Comparison of ENCODE assay signal across 25 cellular contexts in genomic region chr4:145883173-145883572, GRCh38. TPM values are rescaled to one million over a fixed set of nuclear protein-coding genes. Genes with fewer than 3 reads are reported as not detected.
DNase-seq lines count a peak whose midpoint lies in the region; ATAC-seq, FAIRE-seq and TF ChIP-seq lines count a peak whose summit lies in the region.
"Had no signal": no experiment of that assay in that cellular context is flagged by ENCODE, and none has a peak within 500 bp of the region (broad histone marks: within the 10 kb centered on the region; RNA-seq: fewer than 3 reads in every experiment).

No MANE protein-coding gene starts in this region.

- ATAC-seq in GM19452 (IDR thresholded peaks at IDR 0.05; ENCODE audit: unreplicated experiment) (no peak), HG03460 (IDR thresholded peaks at IDR 0.05; ENCODE audit: unreplicated experiment) (no peak), GM18498 (IDR thresholded peaks at IDR 0.05; ENCODE audit: unreplicated experiment) (no peak)
- ATAC-seq: left cardiac atrium; naive thymus-derived CD8-positive, alpha-beta T cell; pancreas had no signal

- TF ChIP-seq POLR2A in GM12891 (IDR thresholded peaks at IDR 0.05; ENCODE audit: low read depth, low read length) = no peak

- no peak overlapping the region for H3K4me3 Mint-ChIP-seq in nephron
- H3K4me3 Mint-ChIP-seq: naive thymus-derived CD8-positive, alpha-beta T cell had no signal

- TF ChIP-seq CTCF in dorsolateral prefrontal cortex (IDR thresholded peaks at IDR 0.05 in 54 of 56, conservative IDR thresholded peaks at IDR 0.05 in 2 of 56; ENCODE audit: low read depth in 1 of 56, partially characterized antibody in 56 of 56) (no peak), nephron (IDR thresholded peaks at IDR 0.05; ENCODE audit: unreplicated experiment in 3 of 3) (no peak)

- peaks cover 70% of the 10 kb centered on the region for H3K36me3 Mint-ChIP-seq in nephron (ENCODE audit: low read depth)

- H3K27me3 ChIP-seq in dorsolateral prefrontal cortex = no peaks in the 10 kb centered on the region
- H3K27me3 ChIP-seq: BLaER1 treated with 17β-estradiol and CSF1 and Interleukin-3, amounts not matched to agents 10 nM and 100 nM; cardiac muscle cell; pancreas; right atrium auricular region; testis had no signal

- DNase-seq in GM12891 (ENCODE audit: insufficient read length, low spot score) (no peak), NCI-H526 (lab: John Stamatoyannopoulos, UW) (peak; percentile 74 to 78), dorsolateral prefrontal cortex (no peak), COR-L47 (lab: John Stamatoyannopoulos, UW) (no peak)
- DNase-seq: activated CD8-positive, alpha-beta memory T cell treated with anti-CD3 and anti-CD28 coated beads for 24 hours; activated T-cell treated with anti-CD3 and anti-CD28 coated beads, Interleukin-2, amount 50 U/mL, for 1 hour; Calu3; GOT3; KG1; left cardiac atrium; MV-4-11; naive thymus-derived CD8-positive, alpha-beta T cell; NCI-H1694; pancreas; testis had no signal

- peak overlapping the region in 2 of 3 experiments; percentile 93 to 94 for H3K27ac Mint-ChIP-seq in nephron

- no peaks in the 10 kb centered on the region for H3K27me3 Mint-ChIP-seq in nephron (ENCODE audit: low read depth)
- H3K27me3 Mint-ChIP-seq: naive thymus-derived CD8-positive, alpha-beta T cell had no signal

- H3K9me3 Mint-ChIP-seq in nephron = no peaks in the 10 kb centered on the region
- H3K9me3 Mint-ChIP-seq: naive thymus-derived CD8-positive, alpha-beta T cell had no signal

- H3K27ac ChIP-seq in dorsolateral prefrontal cortex = peak overlapping the region; percentile 1 to 97 (median 91)
- H3K27ac ChIP-seq: BLaER1 treated with 17β-estradiol and CSF1 and Interleukin-3, amounts not matched to agents 10 nM and 100 nM; right atrium auricular region; RWPE1; testis had no signal

- H3K4me1 Mint-ChIP-seq in nephron = peaks cover 89% of the 10 kb centered on the region

- peak overlapping the region in 18 of 59 donors; percentile 3 to 41 (median 22) for H3K4me3 ChIP-seq in dorsolateral prefrontal cortex
- H3K4me3 ChIP-seq: BLaER1 treated with 17β-estradiol and CSF1 and Interleukin-3, amounts not matched to agents 10 nM and 100 nM; cardiac muscle cell; pancreas; right atrium auricular region; testis had no signal

- intact Hi-C loops in dorsolateral prefrontal cortex (cut with DNase I) = loop anchor here (2.0 to 10.0 kb wide), 4 partner anchors 41 to 268 kb away; partner anchors contain the start of genes ZNF827 (in 2 of the 2) and MMAA (in 1 of the 2)

- FAIRE-seq in GM12891 (lab: Jason Lieb, UNC) = peak; percentile 23
- FAIRE-seq: GM18507, pancreas, TTC549 had no signal

TF ChIP-seq in GM12891, 5 proteins besides CTCF, POLR2A, EP300 and RAD21:
- TF ChIP-seq POU2F2 (IDR thresholded peaks at IDR 0.05; ENCODE audit: low read depth, low read length) (no peak), SPI1 (IDR thresholded peaks at IDR 0.05; ENCODE audit: low read depth, low read length) (no peak), TAF1 (IDR thresholded peaks at IDR 0.05; ENCODE audit: low read depth, low read length) (no peak), POLR2AphosphoS5 (IDR thresholded peaks at IDR 0.05; ENCODE audit: low read depth, low read length) (no peak), PAX5 (IDR thresholded peaks at IDR 0.05; ENCODE audit: insufficient read depth, low read length, severe bottlenecking) (no peak)

RNA-seq across cellular contexts. Expression of gene ZNF827, which starts 55.5 kb away (rescaled TPM):
- polyA plus RNA-seq in GM12891 (2012; ENCODE audit: low read depth, missing spikeins) = 9.4 TPM
- total RNA-seq in dorsolateral prefrontal cortex = 10 to 100 TPM; 29.6 to 73.7 (median 49.4) TPM

Comparison
In these comparisons a context has a peak if more than half of its experiments do, and no peak if none do; other contexts are left out.
1. DNase-seq: peak in NCI-H526 (2 of 2); none in GM12891 (single experiment), dorsolateral prefrontal cortex (0 of 10) and COR-L47 (single experiment).